Comparison of ENCODE assay signal across 31 cellular contexts in the genomic region with DNA sequence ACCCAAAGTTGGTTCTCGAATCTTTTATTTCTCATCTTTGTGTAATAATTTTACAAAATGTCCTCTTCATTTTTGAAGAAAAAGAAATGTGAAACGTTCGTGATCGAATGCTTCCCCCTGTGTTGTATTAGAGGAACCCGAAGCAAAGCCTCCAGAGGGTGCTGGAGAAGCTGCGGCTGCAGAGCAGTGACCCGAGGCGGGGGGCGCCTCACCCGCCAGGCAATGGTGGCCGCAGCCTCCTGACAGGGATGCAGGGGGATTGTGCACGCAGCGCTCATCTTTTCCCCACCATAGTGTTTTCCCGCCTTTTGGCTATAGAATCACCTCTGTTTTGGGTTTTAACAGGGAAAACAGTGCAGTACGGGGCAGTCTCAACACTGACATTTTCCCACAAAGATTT.
"Had no signal": no experiment of that assay in that cellular context is flagged by ENCODE, and none has a peak within 500 bp of the region (broad histone marks: within the 10 kb centered on the region; RNA-seq: fewer than 3 reads in every experiment).

No MANE protein-coding gene starts in this region.

- ATAC-seq: activated CD8-positive, alpha-beta T cell treated with anti-CD3 and anti-CD28 coated beads, Interleukin-2, amount 10 ng/mL, durations not matched to agents 7 days and 5 days; activated naive CD8-positive, alpha-beta T cell treated with anti-CD3 and anti-CD28 coated beads, Interleukin-2, amount 50 U/mL, for 24 hours; activated T-cell treated with anti-CD3 and anti-CD28 coated beads, Interleukin-2, amount 50 U/mL, for 4 hours; SK-N-SH treated with all-trans-retinoic acid at 6 μM for 48 hours had no signal

- H3K27me3 ChIP-seq: Peyer's patch, SJSA1 had no signal

- H3K27ac ChIP-seq: Peyer's patch, SJSA1, WERI-Rb-1 had no signal

- FAIRE-seq: bronchial epithelial cell had no signal

- H3K9me3 ChIP-seq: Peyer's patch, SJSA1 had no signal

- H3K36me3 ChIP-seq: Peyer's patch, SJSA1, WERI-Rb-1 had no signal

- DNase-seq: activated CD4-positive, alpha-beta T cell treated with anti-CD3 and anti-CD28 coated beads, Interleukin-2, amount 10 ng/mL, durations not matched to agents 7 days and 5 days; activated CD4-positive, alpha-beta T cell treated with anti-CD3 and anti-CD28 coated beads, Interleukin-2, amount 50 U/mL, for 48 hours; activated CD8-positive, alpha-beta T cell treated with anti-CD3 and anti-CD28 coated beads, Interleukin-2, amount 10 ng/mL, durations not matched to agents 7 days and 5 days; activated naive CD4-positive, alpha-beta T cell treated with anti-CD3 and anti-CD28 coated beads, Interleukin-2, amount 10 ng/mL, durations not matched to agents 7 days and 5 days; activated naive CD8-positive, alpha-beta T cell treated with anti-CD3 and anti-CD28 coated beads, Interleukin-2, amount 50 U/mL, for 24 hours; activated T-cell treated with anti-CD3 and anti-CD28 coated beads for 4 hours; activated T-cell treated with anti-CD3 and anti-CD28 coated beads, Interleukin-2, amount 50 U/mL, for 4 hours; anterior cingulate cortex; caudate nucleus; cerebellar nuclear complex; NCI-H1105; NCI-H1417 treated with DMSO at 0.1 percent for 48 hours; NCI-H187 treated with DMSO at 0.1 percent for 48 hours; NCI-H2081; NCI-H2171 treated with DMSO at 0.1 percent for 48 hours; NCI-H2227 treated with DMSO at 0.1 percent for 48 hours; NCI-H446; NCI-H510A treated with DMSO at 0.1 percent for 48 hours; NCI-H526 treated with DMSO at 0.1 percent for 48 hours; NCI-H774; Peyer's patch; RPMI8226; SHP77 treated with DMSO at 0.1 percent for 48 hours; SW 1271; T-helper 1 cell; T-helper 2 cell; T-helper 9 cell; WERI-Rb-1 had no signal

- H3K4me1 ChIP-seq: Peyer's patch, SJSA1 had no signal

- H3K4me3 ChIP-seq: Peyer's patch, SJSA1 had no signal
